Comparison of ENCODE assay signal across 16 cellular contexts in the genomic region with DNA sequence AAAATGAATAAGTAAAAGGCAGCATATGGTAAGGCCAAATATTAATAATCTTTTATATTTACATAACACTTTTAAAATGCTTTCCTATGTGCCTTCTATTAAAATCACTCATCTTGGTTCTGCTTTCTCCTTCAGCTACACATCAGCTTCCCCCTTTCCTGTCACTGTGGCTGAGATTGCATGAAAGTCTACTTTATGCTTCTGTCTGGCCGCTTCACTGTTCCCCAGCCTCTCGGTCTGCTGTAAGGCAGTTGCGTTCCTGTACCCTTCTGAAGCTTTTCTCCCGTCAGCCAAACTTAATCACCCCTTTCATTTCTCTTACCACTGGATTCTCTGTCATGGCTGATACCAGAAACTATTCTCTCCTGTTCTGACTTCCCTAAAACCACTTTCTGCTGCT.
"Had no signal": no experiment of that assay in that cellular context is flagged by ENCODE, and none has a peak within 500 bp of the region (broad histone marks: within the 10 kb centered on the region; RNA-seq: fewer than 3 reads in every experiment).

No MANE protein-coding gene starts in this region.

- H3K4me3 Mint-ChIP-seq: activated CD4-positive, alpha-beta memory T cell treated with anti-CD3 and anti-CD28 coated beads for 36 hours; activated CD8-positive, alpha-beta memory T cell treated with anti-CD3 and anti-CD28 coated beads, Interleukin-2, amount 10 ng/mL, durations not matched to agents 7 days and 5 days; activated naive CD4-positive, alpha-beta T cell treated with anti-CD3 and anti-CD28 coated beads for 36 hours; naive B cell; stimulated activated memory B cell treated with anti-CD40 and anti-IgM and Interleukin-4, amounts not matched to agents 10 μg/mL and 1 μg/mL and 100 μg/mL, for 72 hours had no signal

- H3K27me3 Mint-ChIP-seq: activated CD4-positive, alpha-beta memory T cell treated with anti-CD3 and anti-CD28 coated beads for 36 hours; activated CD8-positive, alpha-beta memory T cell treated with anti-CD3 and anti-CD28 coated beads, Interleukin-2, amount 10 ng/mL, durations not matched to agents 7 days and 5 days had no signal

- H3K9me3 Mint-ChIP-seq: activated CD4-positive, alpha-beta memory T cell treated with anti-CD3 and anti-CD28 coated beads for 36 hours; activated naive CD4-positive, alpha-beta T cell treated with anti-CD3 and anti-CD28 coated beads for 36 hours; activated T-helper 2 cell treated with anti-CD3 and anti-CD28 coated beads, Interferon-gamma antibody, Interleukin-2, Interleukin-4, amounts not matched to agents 10 μg/mL and 5 μg/mL and 100 μg/mL, durations not matched to agents 14 hours and 24 hours and 36 hours; naive B cell; stimulated activated memory B cell treated with anti-CD40 and anti-IgM and Interleukin-4, amounts not matched to agents 10 μg/mL and 1 μg/mL and 100 μg/mL, for 72 hours had no signal

- H3K27ac Mint-ChIP-seq: activated CD4-positive, alpha-beta memory T cell treated with anti-CD3 and anti-CD28 coated beads for 36 hours; activated CD8-positive, alpha-beta memory T cell treated with anti-CD3 and anti-CD28 coated beads, Interleukin-2, amount 10 ng/mL, durations not matched to agents 7 days and 5 days; activated naive CD4-positive, alpha-beta T cell treated with anti-CD3 and anti-CD28 coated beads for 36 hours; activated T-helper 2 cell treated with anti-CD3 and anti-CD28 coated beads, Interferon-gamma antibody, Interleukin-2, Interleukin-4, amounts not matched to agents 10 μg/mL and 5 μg/mL and 100 μg/mL, durations not matched to agents 14 hours and 24 hours and 36 hours; stimulated activated memory B cell treated with anti-CD40 and anti-IgM and Interleukin-4, amounts not matched to agents 10 μg/mL and 1 μg/mL and 100 μg/mL, for 72 hours had no signal

- ATAC-seq: activated CD8-positive, alpha-beta memory T cell treated with anti-CD3 and anti-CD28 coated beads, Interleukin-2, amount 10 ng/mL, durations not matched to agents 7 days and 5 days; gastroesophageal sphincter; left lobe of liver; stimulated activated memory B cell treated with anti-CD40 and anti-IgM and Interleukin-4, amounts not matched to agents 10 μg/mL and 1 μg/mL and 100 μg/mL, for 72 hours had no signal

- H3K9me3 ChIP-seq: gastroesophageal sphincter, thyroid gland had no signal

- H3K4me1 Mint-ChIP-seq: activated CD8-positive, alpha-beta memory T cell treated with anti-CD3 and anti-CD28 coated beads, Interleukin-2, amount 10 ng/mL, durations not matched to agents 7 days and 5 days; stimulated activated memory B cell treated with anti-CD40 and anti-IgM and Interleukin-4, amounts not matched to agents 10 μg/mL and 1 μg/mL and 100 μg/mL, for 72 hours had no signal

- DNase-seq: activated CD4-positive, alpha-beta memory T cell treated with anti-CD3 and anti-CD28 coated beads for 36 hours; activated CD4-positive, alpha-beta T cell treated with anti-CD3 and anti-CD28 coated beads for 1 hour; activated CD8-positive, alpha-beta memory T cell treated with anti-CD3 and anti-CD28 coated beads, Interleukin-2, amount 10 ng/mL, durations not matched to agents 7 days and 5 days; activated naive CD4-positive, alpha-beta T cell treated with anti-CD3 and anti-CD28 coated beads for 36 hours; activated T-cell treated with anti-CD3 and anti-CD28 coated beads, Interleukin-2, amount 50 U/mL, for 1 hour; erythroblast; islet precursor cell; naive B cell; stimulated activated CD4-positive, alpha-beta T cell treated with anti-CD3 and anti-CD28 coated beads, Interleukin-2, amount 100 ng/mL, for 48 hours; T-helper 9 cell; thyroid gland had no signal

- H3K36me3 ChIP-seq: cardiac muscle cell, gastroesophageal sphincter, thyroid gland had no signal

- H3K4me1 ChIP-seq: gastroesophageal sphincter, thyroid gland had no signal

- H3K27ac ChIP-seq: cardiac muscle cell, gastroesophageal sphincter, thyroid gland had no signal

- H3K27me3 ChIP-seq: cardiac muscle cell, gastroesophageal sphincter, thyroid gland had no signal

- H3K4me3 ChIP-seq: cardiac muscle cell, gastroesophageal sphincter, thyroid gland had no signal
